In the genomic region with DNA sequence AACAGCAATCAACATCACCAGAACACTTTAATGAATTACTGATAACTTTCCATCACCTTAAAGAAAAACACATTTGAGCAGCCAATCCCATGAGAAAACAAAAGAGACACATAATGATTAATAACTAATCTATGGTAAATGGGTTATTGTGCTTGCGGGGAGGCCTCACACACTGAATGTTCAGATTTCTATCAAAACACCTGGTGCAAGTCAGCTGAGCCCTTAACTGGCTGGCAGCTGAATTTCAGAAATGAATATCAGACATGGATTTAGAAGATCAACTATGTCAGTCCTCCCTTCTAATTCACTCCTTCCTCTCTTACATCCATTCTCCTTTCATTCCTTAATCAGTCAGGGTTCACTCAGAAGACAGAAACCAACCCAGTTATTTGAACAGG, we compare ENCODE assay signal across 3 cellular contexts.
"Had no signal": no experiment of that assay in that cellular context is flagged by ENCODE, and none has a peak within 500 bp of the region (broad histone marks: within the 10 kb centered on the region; RNA-seq: fewer than 3 reads in every experiment).

No MANE protein-coding gene starts in this region.

- DNase-seq: GDM1, GF-D8 had no signal

- H3K4me3 ChIP-seq: GM12878 had no signal
